Comparison of ENCODE assay signal across 8 cellular contexts in the genomic region with DNA sequence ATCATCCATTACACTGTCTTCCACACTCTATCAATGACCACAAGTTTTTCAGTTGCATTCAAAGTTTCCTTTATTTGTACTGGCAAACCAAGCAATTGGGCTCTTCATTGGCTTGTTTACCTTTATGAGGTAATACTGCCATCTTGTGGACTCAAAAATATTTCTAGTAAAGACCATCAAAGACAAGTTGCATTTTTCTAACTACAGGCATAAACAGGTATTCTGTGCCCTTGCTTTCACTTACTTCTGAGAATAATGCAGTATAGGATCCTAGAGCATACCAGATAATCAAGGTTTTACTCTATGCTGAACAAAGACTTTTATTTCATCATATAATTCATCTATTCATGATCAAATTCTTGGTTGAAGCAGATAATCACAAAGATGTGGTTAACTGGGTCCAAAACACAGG.
DNase-seq lines count a peak whose midpoint lies in the region; ATAC-seq and TF ChIP-seq lines count a peak whose summit lies in the region.

No MANE protein-coding gene starts in this region.

- no peaks in the 10 kb centered on the region for H4K20me1 ChIP-seq in PC-9 (ENCODE audit: insufficient read depth)

- H3K27me3 ChIP-seq in PC-9 (ENCODE audit: insufficient read depth, low read depth), result no peaks in the 10 kb centered on the region

- no peak for ATAC-seq in activated CD8-positive, alpha-beta T cell treated with anti-CD3 and anti-CD28 coated beads for 36 hours
- no peak for ATAC-seq in activated CD8-positive, alpha-beta T cell treated with anti-CD3 and anti-CD28 coated beads, Interleukin-2, amount 10 ng/mL, durations not matched to agents 7 days and 5 days
- ATAC-seq in HG02678 (IDR thresholded peaks at IDR 0.05; ENCODE audit: unreplicated experiment), result peak; percentile 67
- ATAC-seq in HG03460 (IDR thresholded peaks at IDR 0.05; ENCODE audit: unreplicated experiment), result no peak

- no peaks in the 10 kb centered on the region for H3K36me3 ChIP-seq in PC-9 (ENCODE audit: low read depth)

- peak; percentile 70 for TF ChIP-seq CTCF in activated CD8-positive, alpha-beta T cell treated with anti-CD3 and anti-CD28 coated beads for 36 hours (IDR thresholded peaks at IDR 0.05)
- TF ChIP-seq CTCF in PC-9 (conservative IDR thresholded peaks at IDR 0.05) (peak; percentile 74), epithelial cell of proximal tubule (conservative IDR thresholded peaks at IDR 0.05; ENCODE audit: low read depth, low read length) (peak; percentile 62)

- BruUV-seq in PC-9 (replicated peaks; lab: Mats Ljungman, UMichigan), result no TSS peak

- H3K79me2 ChIP-seq in PC-9 (ENCODE audit: low read depth), result no peaks in the 10 kb centered on the region

- H3K9me3 Mint-ChIP-seq in activated CD8-positive, alpha-beta T cell treated with anti-CD3 and anti-CD28 coated beads for 36 hours, result no peaks in the 10 kb centered on the region
- H3K9me3 Mint-ChIP-seq in activated CD8-positive, alpha-beta T cell treated with anti-CD3 and anti-CD28 coated beads, Interleukin-2, amount 10 ng/mL, durations not matched to agents 7 days and 5 days (ENCODE audit: insufficient read depth), result no peaks in the 10 kb centered on the region

- no peak overlapping the region for H3K4me3 Mint-ChIP-seq in activated CD8-positive, alpha-beta T cell treated with anti-CD3 and anti-CD28 coated beads for 36 hours
- no peak overlapping the region for H3K4me3 Mint-ChIP-seq in activated CD8-positive, alpha-beta T cell treated with anti-CD3 and anti-CD28 coated beads, Interleukin-2, amount 10 ng/mL, durations not matched to agents 7 days and 5 days

- H3K27me3 Mint-ChIP-seq in activated CD8-positive, alpha-beta T cell treated with anti-CD3 and anti-CD28 coated beads for 36 hours, result no peaks in the 10 kb centered on the region
- H3K27me3 Mint-ChIP-seq in activated CD8-positive, alpha-beta T cell treated with anti-CD3 and anti-CD28 coated beads, Interleukin-2, amount 10 ng/mL, durations not matched to agents 7 days and 5 days (ENCODE audit: low read depth), result no peaks in the 10 kb centered on the region

- intact Hi-C loops in activated CD8-positive, alpha-beta T cell treated with anti-CD3 and anti-CD28 coated beads for 36 hours (cut with micrococcal nuclease), result no loop called here
- intact Hi-C loops in PC-9 (cut with micrococcal nuclease; ENCODE audit: unreplicated experiment), result no loop called here

- CTCF ChIA-PET in activated CD8-positive, alpha-beta T cell treated with anti-CD3 and anti-CD28 coated beads for 36 hours (lab: Charles Lee), result interaction anchor here (0.7 to 1.9 kb wide), 7 partner anchors 12 to 823 kb away, joined by 3 to 6 read pairs (median 3); no protein-coding TSS in a partner anchor
- CTCF ChIA-PET in activated CD8-positive, alpha-beta T cell treated with anti-CD3 and anti-CD28 coated beads, Interleukin-2, amount 10 ng/mL, durations not matched to agents 7 days and 5 days (lab: Charles Lee), result interaction anchor here (0.7 to 1.2 kb wide), 2 partner anchors 312 to 823 kb away, joined by 3 to 6 read pairs; no protein-coding TSS in a partner anchor
- CTCF ChIA-PET in PC-9 (lab: Charles Lee), result no interaction called here

- H3K4me2 ChIP-seq in PC-9, result no peak overlapping the region

- no peaks in the 10 kb centered on the region for H3F3A ChIP-seq in PC-9 (ENCODE audit: insufficient read depth, low read depth)

- no peaks in the 10 kb centered on the region; the same call in 1 of the 2 replicates for H3K9me3 ChIP-seq in PC-9 (ENCODE audit: insufficient read depth, low read depth)

- peaks cover 2% of the 10 kb centered on the region for H3K4me1 Mint-ChIP-seq in activated CD8-positive, alpha-beta T cell treated with anti-CD3 and anti-CD28 coated beads for 36 hours (ENCODE audit: low read depth)
- H3K4me1 Mint-ChIP-seq in activated CD8-positive, alpha-beta T cell treated with anti-CD3 and anti-CD28 coated beads, Interleukin-2, amount 10 ng/mL, durations not matched to agents 7 days and 5 days (ENCODE audit: low read depth), result no peaks in the 10 kb centered on the region

- no peaks in the 10 kb centered on the region for H3K4me1 ChIP-seq in PC-9 (replicated peaks; ENCODE audit: insufficient read depth)

- no peaks in the 10 kb centered on the region for H3K9me2 ChIP-seq in PC-9 (ENCODE audit: insufficient read depth)

- DNase-seq in activated CD8-positive, alpha-beta T cell treated with anti-CD3 and anti-CD28 coated beads for 36 hours, result no peak
- no peak for DNase-seq in activated CD8-positive, alpha-beta T cell treated with anti-CD3 and anti-CD28 coated beads, Interleukin-2, amount 10 ng/mL, durations not matched to agents 7 days and 5 days
- peak in 1 of 2 experiments; percentile 47 for DNase-seq in PC-9
- peak; percentile 20 for DNase-seq in epithelial cell of proximal tubule (ENCODE audit: low read depth)
- peak; percentile 65 for DNase-seq in pons (ENCODE audit: low spot score)
- no peak for DNase-seq in NK-92 treated with Interleukin-12 subunit alpha and Interleukin-12 subunit beta, amount 100 ng/mL, for 24 hours (lab: John Stamatoyannopoulos, UW)

- no peak overlapping the region for H3K27ac ChIP-seq in PC-9

- no peaks in the 10 kb centered on the region for H3K36me3 Mint-ChIP-seq in activated CD8-positive, alpha-beta T cell treated with anti-CD3 and anti-CD28 coated beads for 36 hours (ENCODE audit: low read depth)
- no peaks in the 10 kb centered on the region for H3K36me3 Mint-ChIP-seq in activated CD8-positive, alpha-beta T cell treated with anti-CD3 and anti-CD28 coated beads, Interleukin-2, amount 10 ng/mL, durations not matched to agents 7 days and 5 days (ENCODE audit: low read depth)

- no peak overlapping the region for H2AFZ ChIP-seq in PC-9

- H3K4me3 ChIP-seq in PC-9 (no peak overlapping the region), epithelial cell of proximal tubule (ENCODE audit: low read depth, low read length) (no peak overlapping the region)

- POLR2A ChIA-PET in activated CD8-positive, alpha-beta T cell treated with anti-CD3 and anti-CD28 coated beads for 36 hours (lab: Charles Lee), result no interaction called here
- POLR2A ChIA-PET in activated CD8-positive, alpha-beta T cell treated with anti-CD3 and anti-CD28 coated beads, Interleukin-2, amount 10 ng/mL, durations not matched to agents 7 days and 5 days (lab: Charles Lee), result no interaction called here
- POLR2A ChIA-PET in PC-9 (lab: Charles Lee; ENCODE audit: unreplicated experiment), result no interaction called here

- H3K27ac Mint-ChIP-seq in activated CD8-positive, alpha-beta T cell treated with anti-CD3 and anti-CD28 coated beads for 36 hours, result no peak overlapping the region
- no peak overlapping the region for H3K27ac Mint-ChIP-seq in activated CD8-positive, alpha-beta T cell treated with anti-CD3 and anti-CD28 coated beads, Interleukin-2, amount 10 ng/mL, durations not matched to agents 7 days and 5 days

Comparison
In these comparisons a context has a peak if more than half of its experiments do, and no peak if none do; other contexts are left out.
1. DNase-seq: peak in epithelial cell of proximal tubule (single experiment) and pons (single experiment); none in activated CD8-positive, alpha-beta T cell treated with anti-CD3 and anti-CD28 coated beads for 36 hours (single experiment), activated CD8-positive, alpha-beta T cell treated with anti-CD3 and anti-CD28 coated beads, Interleukin-2, amount 10 ng/mL, durations not matched to agents 7 days and 5 days (single experiment) and NK-92 treated with Interleukin-12 subunit alpha and Interleukin-12 subunit beta, amount 100 ng/mL, for 24 hours (single experiment).
2. Peak in every context shown above with its lines, with median percentiles within 50 percentile points of each other: CTCF ChIP-seq.